Comparison of ENCODE assay signal across 8 cellular contexts in the genomic region with DNA sequence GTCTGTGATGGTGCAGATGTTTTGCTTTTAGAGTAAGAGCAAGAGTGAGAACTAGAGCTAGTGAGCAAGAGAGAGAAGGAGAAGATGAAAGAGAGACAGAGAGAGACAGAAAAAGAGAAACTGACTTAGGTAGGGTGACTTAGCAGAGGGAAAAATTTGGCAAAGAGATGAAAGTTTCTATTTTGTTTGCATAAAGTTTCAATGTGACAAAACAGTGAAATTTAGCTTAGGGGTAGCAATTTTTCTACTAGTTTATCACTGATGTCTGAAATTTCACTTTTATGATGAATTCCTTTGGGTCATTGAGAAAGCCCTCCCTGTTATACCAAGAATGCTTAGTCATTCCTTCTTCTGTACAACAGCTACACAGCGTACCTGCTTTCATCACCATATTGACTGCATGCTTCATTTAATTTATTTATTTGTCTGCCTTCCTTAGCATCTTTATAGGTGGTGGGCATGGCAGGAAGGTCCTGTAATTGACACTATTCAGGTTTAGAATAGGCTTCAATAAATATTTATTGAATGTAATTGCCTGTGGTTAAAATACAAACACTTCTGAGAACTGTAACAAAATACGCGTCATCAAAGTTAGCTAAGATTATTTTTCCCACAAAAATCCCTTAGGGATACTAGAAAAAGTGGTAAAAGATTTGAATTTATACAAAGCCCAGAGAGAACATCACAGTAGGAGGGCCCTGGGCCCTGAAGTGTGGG. TPM values are rescaled to one million over a fixed set of nuclear protein-coding genes. Genes with fewer than 3 reads are reported as not detected.
A peak's percentile ranks its signal among the peaks of the same experiment; 100 is the strongest.
DNase-seq lines count a peak whose midpoint lies in the region; ATAC-seq and TF ChIP-seq lines count a peak whose summit lies in the region.

No MANE protein-coding gene starts in this region.

- H3K36me3 Mint-ChIP-seq in activated CD8-positive, alpha-beta memory T cell treated with anti-CD3 and anti-CD28 coated beads, Interleukin-2, amount 10 ng/mL, durations not matched to agents 7 days and 5 days: peaks cover 10% of the 10 kb centered on the region

- WGBS in heart left ventricle, 4 donors: 70 to 80% (median 76%) methylated on average over 3 of the region's 3 CpGs

- POLR2A ChIA-PET in HEK293T (lab: Yijun Ruan, JAX): interaction anchor here (1.8 kb wide), 1 partner anchor 20 kb away, joined by 7 read pairs; a partner anchor contains a TSS

- CTCF ChIA-PET in activated CD8-positive, alpha-beta memory T cell treated with anti-CD3 and anti-CD28 coated beads, Interleukin-2, amount 10 ng/mL, durations not matched to agents 7 days and 5 days (lab: Charles Lee): interaction anchor here (1.2 to 10.0 kb wide), 10 partner anchors 12 to 187 kb away, joined by 3 to 44 read pairs (median 4); a partner anchor contains a TSS
- CTCF ChIA-PET in HEK293T (lab: Yijun Ruan, JAX): interaction anchor here (0.6 to 1.0 kb wide), 3 partner anchors 20 to 76 kb away, joined by 3 to 4 read pairs (median 3); a partner anchor contains a TSS

- ATAC-seq in activated CD8-positive, alpha-beta memory T cell treated with anti-CD3 and anti-CD28 coated beads, Interleukin-2, amount 10 ng/mL, durations not matched to agents 7 days and 5 days: peak; percentile 64
- peak in 3 of 4 donors; percentile 34 to 70 (median 45) for ATAC-seq in heart left ventricle

- no peak for TF ChIP-seq POLR2A in heart left ventricle (IDR thresholded peaks at IDR 0.05)

- H3K4me1 Mint-ChIP-seq in activated CD8-positive, alpha-beta memory T cell treated with anti-CD3 and anti-CD28 coated beads, Interleukin-2, amount 10 ng/mL, durations not matched to agents 7 days and 5 days: peaks cover 60% of the 10 kb centered on the region

- no peak for TF ChIP-seq CTCF in heart left ventricle (IDR thresholded peaks at IDR 0.05)

- H3K4me3 ChIP-seq in heart left ventricle: no peak overlapping the region

- H3K27me3 Mint-ChIP-seq in activated CD8-positive, alpha-beta memory T cell treated with anti-CD3 and anti-CD28 coated beads, Interleukin-2, amount 10 ng/mL, durations not matched to agents 7 days and 5 days: no peaks in the 10 kb centered on the region

- peak overlapping the region in 6 of 12 donors; percentile 3 to 78 (median 18) for H3K27ac ChIP-seq in heart left ventricle

- H3K27me3 ChIP-seq in heart left ventricle: no peaks in the 10 kb centered on the region

- no peaks in the 10 kb centered on the region for H3K36me3 ChIP-seq in heart left ventricle

- no peaks in the 10 kb centered on the region for H3K9me3 Mint-ChIP-seq in activated CD8-positive, alpha-beta memory T cell treated with anti-CD3 and anti-CD28 coated beads, Interleukin-2, amount 10 ng/mL, durations not matched to agents 7 days and 5 days (ENCODE audit: low read depth)

- intact Hi-C loops in heart left ventricle (cut with DNase I): no loop called here

- H3K9me3 ChIP-seq in heart left ventricle: no peaks in the 10 kb centered on the region

- peak overlapping the region; percentile 97 for H3K27ac Mint-ChIP-seq in activated CD8-positive, alpha-beta memory T cell treated with anti-CD3 and anti-CD28 coated beads, Interleukin-2, amount 10 ng/mL, durations not matched to agents 7 days and 5 days

- DNase-seq in activated CD8-positive, alpha-beta memory T cell treated with anti-CD3 and anti-CD28 coated beads, Interleukin-2, amount 10 ng/mL, durations not matched to agents 7 days and 5 days: no peak
- DNase-seq in activated CD8-positive, alpha-beta memory T cell treated with anti-CD3 and anti-CD28 coated beads for 24 hours: no peak
- peak; percentile 16 for DNase-seq in HEK293T (ENCODE audit: extremely low spot score)
- peak; percentile 91 for DNase-seq in NCI-H460 (ENCODE audit: extremely low read depth, low read depth)
- no peak for DNase-seq in heart left ventricle
- DNase-seq in activated CD8-positive, alpha-beta memory T cell treated with anti-CD3 and anti-CD28 coated beads, Interleukin-2, amount 50 U/mL, for 48 hours: no peak
- no peak for DNase-seq in medulla oblongata (ENCODE audit: extremely low spot score)
- DNase-seq in putamen (ENCODE audit: low spot score): no peak

- peak overlapping the region; percentile 68 for H3K4me3 Mint-ChIP-seq in activated CD8-positive, alpha-beta memory T cell treated with anti-CD3 and anti-CD28 coated beads, Interleukin-2, amount 10 ng/mL, durations not matched to agents 7 days and 5 days

- H3K4me1 ChIP-seq in heart left ventricle: peaks cover 0 to 65% (median 0%) of the 10 kb centered on the region in 12 donors

TF ChIP-seq in HEK293T, 16 proteins besides CTCF, POLR2A, EP300 and RAD21:
- TF ChIP-seq FOXA1 (IDR thresholded peaks at IDR 0.05) (no peak), SP1 (IDR thresholded peaks at IDR 0.05) (no peak), LEF1 (IDR thresholded peaks at IDR 0.05; ENCODE audit: borderline replicate concordance) (no peak), NFRKB (IDR thresholded peaks at IDR 0.05) (no peak), CTBP1 (IDR thresholded peaks at IDR 0.05; ENCODE audit: borderline replicate concordance) (0 out of 2 replicates have a peak, but pooled peaks have one; percentile 41)
- TF ChIP-seq, protein P1, sequence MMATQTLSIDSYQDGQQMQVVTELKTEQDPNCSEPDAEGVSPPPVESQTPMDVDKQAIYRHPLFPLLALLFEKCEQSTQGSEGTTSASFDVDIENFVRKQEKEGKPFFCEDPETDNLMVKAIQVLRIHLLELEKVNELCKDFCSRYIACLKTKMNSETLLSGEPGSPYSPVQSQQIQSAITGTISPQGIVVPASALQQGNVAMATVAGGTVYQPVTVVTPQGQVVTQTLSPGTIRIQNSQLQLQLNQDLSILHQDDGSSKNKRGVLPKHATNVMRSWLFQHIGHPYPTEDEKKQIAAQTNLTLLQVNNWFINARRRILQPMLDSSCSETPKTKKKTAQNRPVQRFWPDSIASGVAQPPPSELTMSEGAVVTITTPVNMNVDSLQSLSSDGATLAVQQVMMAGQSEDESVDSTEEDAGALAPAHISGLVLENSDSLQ (IDR thresholded peaks at IDR 0.05): peak; percentile 29; the same call in 1 of the 2 replicates
TF ChIP-seq in HEK293T: peak in this region for 2.

RNA-seq across cellular contexts. Expression of a gene that starts 19.9 kb away (rescaled TPM):
- total RNA-seq in activated CD8-positive, alpha-beta memory T cell treated with anti-CD3 and anti-CD28 coated beads, Interleukin-2, amount 10 ng/mL, durations not matched to agents 7 days and 5 days: 100 to 1,000 TPM; 287 to 292 TPM
- total RNA-seq in NCI-H460 (2014; rRNA removed; shearing (Covaris generic)): 729 and 748 TPM in 2 replicates
- polyA plus RNA-seq in NCI-H460 (2014; cell fraction: nucleus; rRNA removed): 1,104 and 1,466 TPM in 2 replicates
- total RNA-seq in heart left ventricle: 100 to 1,000 TPM in 1 of 9 donors, 10 to 100 TPM in 8; 11.9 to 289 (median 19.2) TPM
- 10 to 100 TPM in 1 of 2 donors, 1 to 10 TPM in 1; 8.9 to 92.3 TPM for polyA plus RNA-seq in heart left ventricle

Comparison
In these comparisons a context has a peak if more than half of its experiments do, and no peak if none do; other contexts are left out.
1. DNase-seq: peak in HEK293T (single experiment) and NCI-H460 (single experiment); none in activated CD8-positive, alpha-beta memory T cell treated with anti-CD3 and anti-CD28 coated beads, Interleukin-2, amount 10 ng/mL, durations not matched to agents 7 days and 5 days (single experiment), activated CD8-positive, alpha-beta memory T cell treated with anti-CD3 and anti-CD28 coated beads for 24 hours (single experiment), heart left ventricle (0 of 5), activated CD8-positive, alpha-beta memory T cell treated with anti-CD3 and anti-CD28 coated beads, Interleukin-2, amount 50 U/mL, for 48 hours (single experiment), medulla oblongata (single experiment) and putamen (single experiment).